In genomic region chr16:48164907-48165715, GRCh38 we compare ENCODE assay signal across 1 cellular context.
TF ChIP-seq lines count a peak whose summit lies in the region.

No MANE protein-coding gene starts in this region.

TF ChIP-seq in HepG2, 621 proteins besides CTCF, POLR2A, EP300 and RAD21 (continued from another document):
- TF ChIP-seq, protein P1, sequence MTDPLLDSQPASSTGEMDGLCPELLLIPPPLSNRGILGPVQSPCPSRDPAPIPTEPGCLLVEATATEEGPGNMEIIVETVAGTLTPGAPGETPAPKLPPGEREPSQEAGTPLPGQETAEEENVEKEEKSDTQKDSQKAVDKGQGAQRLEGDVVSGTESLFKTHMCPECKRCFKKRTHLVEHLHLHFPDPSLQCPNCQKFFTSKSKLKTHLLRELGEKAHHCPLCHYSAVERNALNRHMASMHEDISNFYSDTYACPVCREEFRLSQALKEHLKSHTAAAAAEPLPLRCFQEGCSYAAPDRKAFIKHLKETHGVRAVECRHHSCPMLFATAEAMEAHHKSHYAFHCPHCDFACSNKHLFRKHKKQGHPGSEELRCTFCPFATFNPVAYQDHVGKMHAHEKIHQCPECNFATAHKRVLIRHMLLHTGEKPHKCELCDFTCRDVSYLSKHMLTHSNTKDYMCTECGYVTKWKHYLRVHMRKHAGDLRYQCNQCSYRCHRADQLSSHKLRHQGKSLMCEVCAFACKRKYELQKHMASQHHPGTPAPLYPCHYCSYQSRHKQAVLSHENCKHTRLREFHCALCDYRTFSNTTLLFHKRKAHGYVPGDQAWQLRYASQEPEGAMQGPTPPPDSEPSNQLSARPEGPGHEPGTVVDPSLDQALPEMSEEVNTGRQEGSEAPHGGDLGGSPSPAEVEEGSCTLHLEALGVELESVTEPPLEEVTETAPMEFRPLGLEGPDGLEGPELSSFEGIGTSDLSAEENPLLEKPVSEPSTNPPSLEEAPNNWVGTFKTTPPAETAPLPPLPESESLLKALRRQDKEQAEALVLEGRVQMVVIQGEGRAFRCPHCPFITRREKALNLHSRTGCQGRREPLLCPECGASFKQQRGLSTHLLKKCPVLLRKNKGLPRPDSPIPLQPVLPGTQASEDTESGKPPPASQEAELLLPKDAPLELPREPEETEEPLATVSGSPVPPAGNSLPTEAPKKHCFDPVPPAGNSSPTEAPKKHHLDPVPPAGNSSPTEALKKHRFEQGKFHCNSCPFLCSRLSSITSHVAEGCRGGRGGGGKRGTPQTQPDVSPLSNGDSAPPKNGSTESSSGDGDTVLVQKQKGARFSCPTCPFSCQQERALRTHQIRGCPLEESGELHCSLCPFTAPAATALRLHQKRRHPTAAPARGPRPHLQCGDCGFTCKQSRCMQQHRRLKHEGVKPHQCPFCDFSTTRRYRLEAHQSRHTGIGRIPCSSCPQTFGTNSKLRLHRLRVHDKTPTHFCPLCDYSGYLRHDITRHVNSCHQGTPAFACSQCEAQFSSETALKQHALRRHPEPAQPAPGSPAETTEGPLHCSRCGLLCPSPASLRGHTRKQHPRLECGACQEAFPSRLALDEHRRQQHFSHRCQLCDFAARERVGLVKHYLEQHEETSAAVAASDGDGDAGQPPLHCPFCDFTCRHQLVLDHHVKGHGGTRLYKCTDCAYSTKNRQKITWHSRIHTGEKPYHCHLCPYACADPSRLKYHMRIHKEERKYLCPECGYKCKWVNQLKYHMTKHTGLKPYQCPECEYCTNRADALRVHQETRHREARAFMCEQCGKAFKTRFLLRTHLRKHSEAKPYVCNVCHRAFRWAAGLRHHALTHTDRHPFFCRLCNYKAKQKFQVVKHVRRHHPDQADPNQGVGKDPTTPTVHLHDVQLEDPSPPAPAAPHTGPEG (CRISPR knock-in tag; IDR thresholded peaks at IDR 0.05), result 0 out of 2 replicates have a peak, but pooled peaks have one; percentile 9
- TF ChIP-seq ARID4A (CRISPR knock-in tag; IDR thresholded peaks at IDR 0.05; ENCODE audit: borderline replicate concordance) (peak; percentile 72; the same call in 1 of the 2 replicates), ZNF331 (CRISPR knock-in tag; IDR thresholded peaks at IDR 0.05) (peak; percentile 52), ZNF709 (CRISPR knock-in tag; IDR thresholded peaks at IDR 0.05) (peak; percentile 23; the same call in 1 of the 2 replicates), ZNF280D (CRISPR knock-in tag; IDR thresholded peaks at IDR 0.05) (peak; percentile 50), ZMAT3 (CRISPR knock-in tag; conservative IDR thresholded peaks at IDR 0.05) (no peak), ADNP (CRISPR knock-in tag; IDR thresholded peaks at IDR 0.05) (peak; percentile 93), GTF3A (CRISPR knock-in tag; conservative IDR thresholded peaks at IDR 0.05) (peak; percentile 90; the same call in 1 of the 2 replicates), MIER3 (CRISPR knock-in tag; IDR thresholded peaks at IDR 0.05; ENCODE audit: borderline replicate concordance) (peak; percentile 11; the same call in 1 of the 2 replicates), ZBTB34 (CRISPR knock-in tag; IDR thresholded peaks at IDR 0.05) (peak; percentile 31; the same call in 1 of the 2 replicates), HNF1B (CRISPR knock-in tag; IDR thresholded peaks at IDR 0.05) (no peak; the same call in 1 of the 2 replicates), FOXK1 (CRISPR knock-in tag; IDR thresholded peaks at IDR 0.05; ENCODE audit: borderline replicate concordance, low read depth) (peak; percentile 56; the same call in 1 of the 2 replicates), HMG20A (CRISPR knock-in tag; IDR thresholded peaks at IDR 0.05; ENCODE audit: borderline replicate concordance) (peak; percentile 83)
- TF ChIP-seq, protein P2, sequence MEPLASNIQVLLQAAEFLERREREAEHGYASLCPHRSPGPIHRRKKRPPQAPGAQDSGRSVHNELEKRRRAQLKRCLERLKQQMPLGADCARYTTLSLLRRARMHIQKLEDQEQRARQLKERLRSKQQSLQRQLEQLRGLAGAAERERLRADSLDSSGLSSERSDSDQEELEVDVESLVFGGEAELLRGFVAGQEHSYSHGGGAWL (CRISPR knock-in tag; IDR thresholded peaks at IDR 0.05), result 0 out of 2 replicates have a peak, but pooled peaks have one; percentile 41
- TF ChIP-seq, protein P3, sequence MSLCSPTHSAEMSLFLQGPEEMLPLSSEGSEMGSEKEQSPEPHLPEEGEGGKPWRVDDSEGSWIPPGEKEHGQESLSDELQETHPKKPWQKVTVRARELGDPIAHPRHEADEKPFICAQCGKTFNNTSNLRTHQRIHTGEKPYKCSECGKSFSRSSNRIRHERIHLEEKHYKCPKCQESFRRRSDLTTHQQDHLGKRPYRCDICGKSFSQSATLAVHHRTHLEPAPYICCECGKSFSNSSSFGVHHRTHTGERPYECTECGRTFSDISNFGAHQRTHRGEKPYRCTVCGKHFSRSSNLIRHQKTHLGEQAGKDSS (CRISPR knock-in tag; IDR thresholded peaks at IDR 0.05; ENCODE audit: borderline replicate concordance, low read depth), result peak; percentile 99
- TF ChIP-seq, protein P4, sequence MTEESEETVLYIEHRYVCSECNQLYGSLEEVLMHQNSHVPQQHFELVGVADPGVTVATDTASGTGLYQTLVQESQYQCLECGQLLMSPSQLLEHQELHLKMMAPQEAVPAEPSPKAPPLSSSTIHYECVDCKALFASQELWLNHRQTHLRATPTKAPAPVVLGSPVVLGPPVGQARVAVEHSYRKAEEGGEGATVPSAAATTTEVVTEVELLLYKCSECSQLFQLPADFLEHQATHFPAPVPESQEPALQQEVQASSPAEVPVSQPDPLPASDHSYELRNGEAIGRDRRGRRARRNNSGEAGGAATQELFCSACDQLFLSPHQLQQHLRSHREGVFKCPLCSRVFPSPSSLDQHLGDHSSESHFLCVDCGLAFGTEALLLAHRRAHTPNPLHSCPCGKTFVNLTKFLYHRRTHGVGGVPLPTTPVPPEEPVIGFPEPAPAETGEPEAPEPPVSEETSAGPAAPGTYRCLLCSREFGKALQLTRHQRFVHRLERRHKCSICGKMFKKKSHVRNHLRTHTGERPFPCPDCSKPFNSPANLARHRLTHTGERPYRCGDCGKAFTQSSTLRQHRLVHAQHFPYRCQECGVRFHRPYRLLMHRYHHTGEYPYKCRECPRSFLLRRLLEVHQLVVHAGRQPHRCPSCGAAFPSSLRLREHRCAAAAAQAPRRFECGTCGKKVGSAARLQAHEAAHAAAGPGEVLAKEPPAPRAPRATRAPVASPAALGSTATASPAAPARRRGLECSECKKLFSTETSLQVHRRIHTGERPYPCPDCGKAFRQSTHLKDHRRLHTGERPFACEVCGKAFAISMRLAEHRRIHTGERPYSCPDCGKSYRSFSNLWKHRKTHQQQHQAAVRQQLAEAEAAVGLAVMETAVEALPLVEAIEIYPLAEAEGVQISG (CRISPR knock-in tag; IDR thresholded peaks at IDR 0.05), result peak; percentile 37; the same call in 1 of the 2 replicates
TF ChIP-seq in HepG2: peak in this region for 234.
